In genomic region chr10:121889212-121889611, GRCh38 we compare ENCODE assay signal across 26 cellular contexts. TPM values are rescaled to one million over a fixed set of nuclear protein-coding genes. Genes with fewer than 3 reads are reported as not detected.
DNase-seq lines count a peak whose midpoint lies in the region; ATAC-seq, FAIRE-seq and TF ChIP-seq lines count a peak whose summit lies in the region.
"Had no signal": no experiment of that assay in that cellular context is flagged by ENCODE, and none has a peak within 500 bp of the region (broad histone marks: within the 10 kb centered on the region; RNA-seq: fewer than 3 reads in every experiment).

No MANE protein-coding gene starts in this region.

- TF ChIP-seq EP300 in A549 (IDR thresholded peaks at IDR 0.05), result no peak

- POLR2A ChIA-PET in A549 (lab: Yijun Ruan, JAX), result no interaction called here

- H3K36me3 Mint-ChIP-seq in T-helper 17 cell (ENCODE audit: low read depth), result no peaks in the 10 kb centered on the region
- no peaks in the 10 kb centered on the region for H3K36me3 Mint-ChIP-seq in natural killer cell treated with Interleukin-12 subunit alpha and Interleukin-12 subunit beta and Interleukin-15 and Interleukin-18, amount 100 ng/mL, for 72 hours

- H3K4me3 ChIP-seq in A549, result no peak overlapping the region
- H3K4me3 ChIP-seq: BLaER1, GM12878 had no signal

- H3K4me2 ChIP-seq in A549, result no peak overlapping the region
- H3K4me2 ChIP-seq: BLaER1 had no signal

- WGBS in A549 (ENCODE audit: missing lambda C conversion rate), result 70% methylated on average over 5 of the region's 5 CpGs

- FAIRE-seq in A549 (lab: Jason Lieb, UNC) (peak; percentile 87), TTC549 (lab: Jason Lieb, UNC) (peak; percentile 9), frontal cortex (lab: Jason Lieb, UNC) (peak; percentile 39)
- FAIRE-seq: GM12878, GM12892, GM18507 had no signal

- no peak for TF ChIP-seq CTCF in A549 (IDR thresholded peaks at IDR 0.05)

- no peak for TF ChIP-seq RAD21 in A549 (conservative IDR thresholded peaks at IDR 0.05 in 1 of 2, IDR thresholded peaks at IDR 0.05 in 1 of 2)

- H3K4me3 Mint-ChIP-seq in T-helper 17 cell, result no peak overlapping the region
- no peak overlapping the region for H3K4me3 Mint-ChIP-seq in natural killer cell treated with Interleukin-12 subunit alpha and Interleukin-12 subunit beta and Interleukin-15 and Interleukin-18, amount 100 ng/mL, for 72 hours
- H3K4me3 Mint-ChIP-seq: CD14-positive monocyte; CD4-positive, alpha-beta memory T cell; CD4-positive, CD25-positive, alpha-beta regulatory T cell; CD8-positive, alpha-beta memory T cell had no signal

- TF ChIP-seq POLR2A in A549 (IDR thresholded peaks at IDR 0.05; ENCODE audit: low read length), result no peak

- no peaks in the 10 kb centered on the region for H3K9me3 ChIP-seq in A549
- no peaks in the 10 kb centered on the region for H3K9me3 ChIP-seq in T-helper 17 cell (ENCODE audit: control insufficient read depth, low read length, poor library complexity, severe bottlenecking)
- H3K9me3 ChIP-seq: BE2C, BLaER1 had no signal

- ATAC-seq in A549, result no peak
- no peak for ATAC-seq in T-helper 17 cell
- no peak for ATAC-seq in natural killer cell treated with Interleukin-12 subunit alpha and Interleukin-12 subunit beta and Interleukin-15 and Interleukin-18, amount 100 ng/mL, for 72 hours
- ATAC-seq: GM12878 had no signal

- no peaks in the 10 kb centered on the region for H3K27me3 Mint-ChIP-seq in T-helper 17 cell
- no peaks in the 10 kb centered on the region for H3K27me3 Mint-ChIP-seq in natural killer cell treated with Interleukin-12 subunit alpha and Interleukin-12 subunit beta and Interleukin-15 and Interleukin-18, amount 100 ng/mL, for 72 hours
- H3K27me3 Mint-ChIP-seq: CD4-positive, alpha-beta memory T cell; CD4-positive, CD25-positive, alpha-beta regulatory T cell; CD8-positive, alpha-beta memory T cell had no signal

- peaks cover 9% of the 10 kb centered on the region; the same call in 2 of the 3 replicates for H3K4me1 ChIP-seq in A549
- H3K4me1 ChIP-seq: BE2C, BLaER1 had no signal

- DNase-seq in A549 (ENCODE audit: low read depth in 1 of 2, low spot score in 1 of 2) (no peak), frontal cortex (ENCODE audit: low spot score in 2 of 2) (no peak), T-helper 17 cell (no peak), SIG-M5 treated with dmso at 0.1 percent for 504 hours (lab: John Stamatoyannopoulos, UW; ENCODE audit: unreplicated experiment) (no peak)
- DNase-seq in natural killer cell treated with Interleukin-12 subunit alpha and Interleukin-12 subunit beta and Interleukin-15 and Interleukin-18, amount 100 ng/mL, for 72 hours (ENCODE audit: low spot score), result no peak
- DNase-seq: 8988T; ACHN; BE2C; C1 segment of cervical spinal cord; CD4-positive, alpha-beta memory T cell; CD4-positive, CD25-positive, alpha-beta regulatory T cell; CD8-positive, alpha-beta memory T cell; COR-L47; DMS 273 treated with DMSO at 0.1 percent for 48 hours; DMS153; DMS53; DMS79; DND-41; EL; GDM1 had no signal

- H3K4me1 Mint-ChIP-seq in T-helper 17 cell, result peaks cover 4% of the 10 kb centered on the region
- H3K4me1 Mint-ChIP-seq in natural killer cell treated with Interleukin-12 subunit alpha and Interleukin-12 subunit beta and Interleukin-15 and Interleukin-18, amount 100 ng/mL, for 72 hours (ENCODE audit: low read depth in 2 of 2), result no peaks in the 10 kb centered on the region
- H3K4me1 Mint-ChIP-seq: CD14-positive monocyte had no signal

- no peak overlapping the region for H3K27ac ChIP-seq in A549
- H3K27ac ChIP-seq: BLaER1 had no signal

- CTCF ChIA-PET in A549 (lab: Yijun Ruan, JAX), result interaction anchor here (1.2 to 7.4 kb wide), 3 partner anchors 10 to 943 kb away, joined by 3 to 56 read pairs (median 3); no protein-coding TSS in a partner anchor

- H3K9me3 Mint-ChIP-seq in natural killer cell treated with Interleukin-12 subunit alpha and Interleukin-12 subunit beta and Interleukin-15 and Interleukin-18, amount 100 ng/mL, for 72 hours, result no peaks in the 10 kb centered on the region
- H3K9me3 Mint-ChIP-seq: CD14-positive monocyte; CD4-positive, alpha-beta memory T cell; CD8-positive, alpha-beta memory T cell had no signal

- H3K27ac Mint-ChIP-seq in T-helper 17 cell, result no peak overlapping the region
- no peak overlapping the region for H3K27ac Mint-ChIP-seq in natural killer cell treated with Interleukin-12 subunit alpha and Interleukin-12 subunit beta and Interleukin-15 and Interleukin-18, amount 100 ng/mL, for 72 hours
- H3K27ac Mint-ChIP-seq: CD14-positive monocyte; CD8-positive, alpha-beta memory T cell had no signal

TF ChIP-seq in A549, 52 proteins besides CTCF, POLR2A, EP300 and RAD21:
- TF ChIP-seq, protein P1, sequence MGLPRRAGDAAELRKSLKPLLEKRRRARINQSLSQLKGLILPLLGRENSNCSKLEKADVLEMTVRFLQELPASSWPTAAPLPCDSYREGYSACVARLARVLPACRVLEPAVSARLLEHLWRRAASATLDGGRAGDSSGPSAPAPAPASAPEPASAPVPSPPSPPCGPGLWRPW (IDR thresholded peaks at IDR 0.05), result no peak
- TF ChIP-seq CHD4 (IDR thresholded peaks at IDR 0.05; ENCODE audit: borderline replicate concordance) (no peak), ELK1 (IDR thresholded peaks at IDR 0.05; ENCODE audit: low read depth, low read length) (no peak)

RNA-seq across cellular contexts. Expression of gene ATE1, which starts 38.6 kb away (rescaled TPM):
- 56.6 and 58.8 TPM in 2 replicates for polyA plus RNA-seq in A549 (2011; rRNA removed)
- polyA plus RNA-seq in A549 (2012; cell fraction: cytosol; rRNA removed), result 6.8 and 8.2 TPM in 2 replicates
- polyA plus RNA-seq in A549 (2012; cell fraction: nucleus; rRNA removed), result 3.2 and 6.3 TPM in 2 replicates
- 23.7 to 27.2 TPM (median 25.0 TPM) in 3 replicates for polyA plus RNA-seq in A549 (2017; fragmentation: RNase III; extraction: RNeasy Plus Mini Kit Qiagen cat#74134 plus additional on column Dnase treatment)
- 59.0 and 61.5 TPM in 2 replicates for polyA minus RNA-seq in A549 (2011; rRNA and poly(A)+ RNA removed)
- 56.3 TPM for total RNA-seq in frontal cortex
- 10 to 100 TPM; 23.2 to 23.4 TPM for total RNA-seq in T-helper 17 cell
- 10 to 100 TPM; 27.7 to 32.6 TPM for total RNA-seq in natural killer cell treated with Interleukin-12 subunit alpha and Interleukin-12 subunit beta and Interleukin-15 and Interleukin-18, amount 100 ng/mL, for 72 hours
